In genomic region chr6:140380371-140381218, GRCh38 we compare ENCODE assay signal across 20 cellular contexts.
A peak's percentile ranks its signal among the peaks of the same experiment; 100 is the strongest.
DNase-seq lines count a peak whose midpoint lies in the region; ATAC-seq and TF ChIP-seq lines count a peak whose summit lies in the region.
"Had no signal": no experiment of that assay in that cellular context is flagged by ENCODE, and none has a peak within 500 bp of the region (broad histone marks: within the 10 kb centered on the region; RNA-seq: fewer than 3 reads in every experiment).

No MANE protein-coding gene starts in this region.

- H3K9me3 ChIP-seq in IMR-90 (ENCODE audit: control insufficient read depth, insufficient read depth, low read length) = peaks cover 7% of the 10 kb centered on the region
- peaks cover 10% of the 10 kb centered on the region for H3K9me3 ChIP-seq in mammary epithelial cell (replicated peaks; ENCODE audit: insufficient read depth, low read length)
- H3K9me3 ChIP-seq: upper lobe of right lung had no signal

- peak overlapping the region; percentile 87 for H2BK20ac ChIP-seq in IMR-90 (ENCODE audit: low read depth, low read length)

- H4K20me1 ChIP-seq in IMR-90 (ENCODE audit: insufficient read depth, low read length) = no peaks in the 10 kb centered on the region
- H4K20me1 ChIP-seq in mammary epithelial cell (ENCODE audit: insufficient read depth, low read length) = no peaks in the 10 kb centered on the region

- H3K36me3 Mint-ChIP-seq in T-cell = no peaks in the 10 kb centered on the region

- H3K27ac Mint-ChIP-seq in T-cell = no peak overlapping the region

- peak overlapping the region; percentile 58; the same call in 1 of the 2 replicates for H3K4ac ChIP-seq in IMR-90 (ENCODE audit: low read depth, low read length)

- ATAC-seq in IMR-90 (ENCODE audit: low read depth) (peak; percentile 25), T-cell (replicated peaks in 1 of 4) (no peak), GM18502 (IDR thresholded peaks at IDR 0.05; ENCODE audit: poor library complexity, unreplicated experiment) (no peak), HG03460 (IDR thresholded peaks at IDR 0.05; ENCODE audit: unreplicated experiment) (no peak)
- ATAC-seq: K562, upper lobe of right lung had no signal

- peaks cover 5% of the 10 kb centered on the region; the same call in 1 of the 2 replicates for H3K9me1 ChIP-seq in IMR-90 (ENCODE audit: insufficient read depth, low read length)

- H3K4me3 Mint-ChIP-seq in T-cell = no peak overlapping the region

- no peaks in the 10 kb centered on the region for H3K4me1 Mint-ChIP-seq in T-cell

- H3K18ac ChIP-seq in IMR-90 (ENCODE audit: low read depth, low read length) = peak overlapping the region; percentile 97

- peaks cover 0 to 8% (median 4%) of the 10 kb centered on the region in 3 donors for H3K9me3 Mint-ChIP-seq in T-cell

- H3K4me1 ChIP-seq in IMR-90 (ENCODE audit: control insufficient read depth, insufficient read depth, low read length) (peaks cover 10% of the 10 kb centered on the region), mammary epithelial cell (ENCODE audit: insufficient read depth, low read length) (peaks cover 10% of the 10 kb centered on the region)
- H3K4me1 ChIP-seq: parathyroid adenoma, upper lobe of right lung had no signal

- H2AFZ ChIP-seq in IMR-90 (replicated peaks; ENCODE audit: low read length, poor library complexity) = no peak overlapping the region
- peak overlapping the region; percentile 60 for H2AFZ ChIP-seq in mammary epithelial cell (ENCODE audit: low read depth, low read length)
- H2AFZ ChIP-seq: parathyroid adenoma had no signal

- peak overlapping the region; percentile 87; the same call in 1 of the 2 replicates for H4K5ac ChIP-seq in IMR-90 (ENCODE audit: low read depth, low read length)

- H3K14ac ChIP-seq in IMR-90 (replicated peaks; ENCODE audit: low read depth, low read length) = peak overlapping the region; percentile 67

- intact Hi-C loops in IMR-90 (cut with micrococcal nuclease) = loop anchor here (5.0 kb wide), 1 partner anchor 157 kb away; no protein-coding TSS in a partner anchor
- intact Hi-C loops in mammary epithelial cell (cut with micrococcal nuclease) = no loop called here

- H3K36me3 ChIP-seq in IMR-90 (ENCODE audit: control insufficient read depth, insufficient read depth, low read length) (no peaks in the 10 kb centered on the region), mammary epithelial cell (ENCODE audit: insufficient read depth, low read length) (no peaks in the 10 kb centered on the region)
- H3K36me3 ChIP-seq: upper lobe of right lung had no signal

- dilution Hi-C loops in IMR-90 (cut with HindIII; ENCODE audit: low sequenced_read_pairs, unreplicated experiment) = no loop called here
- dilution Hi-C loops in mammary epithelial cell (cut with HindIII; ENCODE audit: low sequenced_read_pairs) = no loop called here

- peak overlapping the region; percentile 77; the same call in 1 of the 2 replicates for H2AK5ac ChIP-seq in IMR-90 (ENCODE audit: low read depth, low read length)

- 0% methylated on average over 1 of the region's 3 CpGs; no CpG with 5 or more reads in 1 of the 2 experiments for WGBS in IMR-90 (ENCODE audit: extremely low coverage in 2 of 2, insufficient read length in 1 of 2), 2 experiments
- 57% methylated on average over 3 of the region's 3 CpGs for WGBS in mammary epithelial cell (ENCODE audit: low coverage, missing lambda C conversion rate)

- peak overlapping the region; percentile 73 for H3K56ac ChIP-seq in IMR-90 (ENCODE audit: extremely low read depth, insufficient read depth, low read length)

- H2BK15ac ChIP-seq in IMR-90 (ENCODE audit: low read depth, low read length) = peak overlapping the region; percentile 75; the same call in 2 of the 3 replicates

- CTCF ChIA-PET in IMR-90 (lab: Yijun Ruan, JAX) = interaction anchor here (0.6 to 0.8 kb wide), 3 partner anchors 10 to 56 kb away, joined by 3 read pairs; no protein-coding TSS in a partner anchor
- CTCF ChIA-PET in mammary epithelial cell (lab: Charles Lee; ENCODE audit: low non-redundant PET) = no interaction called here
- CTCF ChIA-PET in T-cell (lab: Charles Lee) = no interaction called here

- H2BK120ac ChIP-seq in IMR-90 (ENCODE audit: low read depth, low read length) = peak overlapping the region; percentile 86

- H3K79me1 ChIP-seq in IMR-90 (ENCODE audit: low read depth in 1 of 2, low read length in 2 of 2) = no peaks in the 10 kb centered on the region

- H3K27ac ChIP-seq in IMR-90 (ENCODE audit: insufficient read depth, low read length) (peak overlapping the region; percentile 83), mammary epithelial cell (ENCODE audit: insufficient read depth, low read depth, low read length) (no peak overlapping the region)
- H3K27ac ChIP-seq: parathyroid adenoma, upper lobe of right lung, VCaP had no signal

- BruUV-seq in IMR-90 (replicated peaks; lab: Mats Ljungman, UMichigan) (no TSS peak), mammary epithelial cell (replicated peaks; lab: Mats Ljungman, UMichigan) (no TSS peak)

- no peak for TF ChIP-seq POLR2A in IMR-90 (IDR thresholded peaks at IDR 0.05; ENCODE audit: low read depth, low read length)

- no peak overlapping the region for H2AK9ac ChIP-seq in IMR-90 (replicated peaks; ENCODE audit: low read depth, low read length, poor library complexity)

- peak overlapping the region; percentile 79 for H4K91ac ChIP-seq in IMR-90 (ENCODE audit: insufficient read depth, low read depth, low read length)

- peak overlapping the region; percentile 50; the same call in 1 of the 2 replicates for H3K23ac ChIP-seq in IMR-90 (ENCODE audit: low read depth, low read length)

- DNase-seq in AG08395 (ENCODE audit: low spot score) (peak; percentile 10), IMR-90 (peak; percentile 50), mammary epithelial cell (peak; percentile 58), kidney tubule cell (ENCODE audit: low spot score) (peak; percentile 10), T-cell (no peak), NCI-H1048 (lab: John Stamatoyannopoulos, UW) (no peak)
- DNase-seq: COR-L47; GDM1; left cardiac atrium; NCI-H146; NCI-H226; stimulated activated naive CD4-positive, alpha-beta T cell; SW 1271; upper lobe of right lung had no signal

- peaks cover 0 to 5% of the 10 kb centered on the region in 2 donors for H3K27me3 Mint-ChIP-seq in T-cell

- TF ChIP-seq RAD21 in IMR-90 (IDR thresholded peaks at IDR 0.05; ENCODE audit: low read length) = no peak

- TF ChIP-seq CTCF in IMR-90 (conservative IDR thresholded peaks at IDR 0.05; ENCODE audit: low read depth, low read length) (no peak), mammary epithelial cell (conservative IDR thresholded peaks at IDR 0.05 in 1 of 2, IDR thresholded peaks at IDR 0.05 in 1 of 2; ENCODE audit: extremely low read depth in 1 of 2, insufficient read depth in 1 of 2, low read depth in 1 of 2, low read length in 2 of 2) (no peak)

- H2BK5ac ChIP-seq in IMR-90 (ENCODE audit: low read depth, low read length, poor library complexity, severe bottlenecking) = peak overlapping the region; percentile 99

- in situ Hi-C loops in IMR-90 (cut with MboI; ENCODE audit: low sequenced_read_pairs) (no loop called here), mammary epithelial cell (cut with MboI; ENCODE audit: low sequenced_read_pairs in 2 of 2) (no loop called here)

- no peaks in the 10 kb centered on the region for H3K79me2 ChIP-seq in mammary epithelial cell (ENCODE audit: insufficient read depth, low read length)
- H3K79me2 ChIP-seq: parathyroid adenoma had no signal

- H3K4me2 ChIP-seq in IMR-90 (ENCODE audit: low read depth, low read length) (peak overlapping the region; percentile 36; the same call in 1 of the 2 replicates), mammary epithelial cell (ENCODE audit: insufficient read depth, low read depth, low read length) (peak overlapping the region; percentile 15)
- H3K4me2 ChIP-seq: smooth muscle cell had no signal

- H3K4me3 ChIP-seq in IMR-90 (ENCODE audit: insufficient read depth, low read depth, low read length) (no peak overlapping the region), mammary epithelial cell (replicated peaks in 1 of 3; ENCODE audit: insufficient read depth in 1 of 3, low read depth in 2 of 3, low read length in 3 of 3) (no peak overlapping the region)
- H3K4me3 ChIP-seq: K562, smooth muscle cell, upper lobe of right lung had no signal

- H3K27me3 ChIP-seq in IMR-90 (ENCODE audit: control insufficient read depth, insufficient read depth, low read length) = no peaks in the 10 kb centered on the region
- H3K27me3 ChIP-seq in mammary epithelial cell (ENCODE audit: insufficient read depth, low read length) = no peaks in the 10 kb centered on the region
- H3K27me3 ChIP-seq: upper lobe of right lung had no signal

- H4K8ac ChIP-seq in IMR-90 (ENCODE audit: low read depth in 2 of 2, low read length in 2 of 2) = peak overlapping the region; percentile 65 to 73

- H3K9ac ChIP-seq in IMR-90 (ENCODE audit: low read depth, low read length) (peak overlapping the region; percentile 51; the same call in 1 of the 2 replicates), mammary epithelial cell (ENCODE audit: insufficient read depth, low read length) (no peak overlapping the region)
- H3K9ac ChIP-seq: parathyroid adenoma had no signal

- POLR2A ChIA-PET in IMR-90 (lab: Charles Lee; ENCODE audit: unreplicated experiment) (interaction anchor here (0.7 kb wide), 1 partner anchor 551 kb away, joined by 3 read pairs; no protein-coding TSS in a partner anchor), T-cell (lab: Charles Lee) (no interaction called here)

TF ChIP-seq in IMR-90, 13 proteins besides CTCF, POLR2A, EP300 and RAD21:
- TF ChIP-seq CEBPB (IDR thresholded peaks at IDR 0.05; ENCODE audit: low read depth, low read length) (peak; percentile 41; the same call in 1 of the 2 replicates), USF2 (IDR thresholded peaks at IDR 0.05; ENCODE audit: low read depth, low read length) (no peak)

Comparison
In these comparisons a context has a peak if more than half of its experiments do, and no peak if none do; other contexts are left out.
1. DNase-seq: peak in AG08395 (single experiment), IMR-90 (single experiment), mammary epithelial cell (single experiment) and kidney tubule cell (single experiment); none in T-cell (0 of 34) and NCI-H1048 (single experiment).